Comparison of ENCODE assay signal across 22 cellular contexts in genomic region chr15:68083463-68083862, GRCh38. TPM values are rescaled to one million over a fixed set of nuclear protein-coding genes. Genes with fewer than 3 reads are reported as not detected.
DNase-seq lines count a peak whose midpoint lies in the region; ATAC-seq, FAIRE-seq and TF ChIP-seq lines count a peak whose summit lies in the region.
"Had no signal": no experiment of that assay in that cellular context is flagged by ENCODE, and none has a peak within 500 bp of the region (broad histone marks: within the 10 kb centered on the region; RNA-seq: fewer than 3 reads in every experiment).

No MANE protein-coding gene starts in this region.

- H3K4me3 Mint-ChIP-seq in astrocyte (ENCODE audit: unreplicated experiment) (no peak overlapping the region), T-helper 17 cell (no peak overlapping the region)
- H3K4me3 Mint-ChIP-seq: GM23338 had no signal

- no peaks in the 10 kb centered on the region for H3K9me3 Mint-ChIP-seq in astrocyte (ENCODE audit: unreplicated experiment)
- H3K9me3 Mint-ChIP-seq: CD4-positive, alpha-beta memory T cell; GM23338 had no signal

- H3K4me1 Mint-ChIP-seq in astrocyte (ENCODE audit: low read depth, unreplicated experiment) = peaks cover 27% of the 10 kb centered on the region
- peaks cover 39% of the 10 kb centered on the region for H3K4me1 Mint-ChIP-seq in T-helper 17 cell

- WGBS in SK-N-SH (ENCODE audit: low lambda C conversion rate) = 93% methylated on average over 4 of the region's 4 CpGs

- CTCF ChIA-PET in SK-N-SH (lab: Yijun Ruan, JAX) = no interaction called here

- POLR2A ChIA-PET in SK-N-SH (lab: Yijun Ruan, JAX) = no interaction called here

- H3K36me3 Mint-ChIP-seq in astrocyte (ENCODE audit: low read depth, unreplicated experiment) (no peaks in the 10 kb centered on the region), T-helper 17 cell (ENCODE audit: low read depth) (peaks cover 3% of the 10 kb centered on the region)

- FAIRE-seq in astrocyte (lab: Jason Lieb, UNC) = no peak
- FAIRE-seq: GM12891, GM18507 had no signal

- peak overlapping the region; percentile 26 for H3K27ac Mint-ChIP-seq in astrocyte (ENCODE audit: unreplicated experiment)
- no peak overlapping the region for H3K27ac Mint-ChIP-seq in T-helper 17 cell
- H3K27ac Mint-ChIP-seq: CD4-positive, alpha-beta memory T cell had no signal

- TF ChIP-seq EP300 in SK-N-SH (IDR thresholded peaks at IDR 0.05; ENCODE audit: borderline replicate concordance in 1 of 2, low read depth in 1 of 2, low read length in 1 of 2) = no peak

- no peak overlapping the region for H3K4me2 ChIP-seq in SK-N-SH
- no peak overlapping the region for H3K4me2 ChIP-seq in astrocyte (ENCODE audit: low read length)
- H3K4me2 ChIP-seq: A549, GM23338 had no signal

- H4K20me1 ChIP-seq in SK-N-SH (ENCODE audit: insufficient read depth) = peaks cover 64% of the 10 kb centered on the region
- H4K20me1 ChIP-seq in astrocyte (ENCODE audit: insufficient read depth, low read length) = peaks cover 70% of the 10 kb centered on the region

- H3K9ac ChIP-seq in SK-N-SH = no peak overlapping the region
- H3K9ac ChIP-seq in astrocyte (ENCODE audit: low read length) = no peak overlapping the region

- H3K9me3 ChIP-seq in SK-N-SH (no peaks in the 10 kb centered on the region), astrocyte (ENCODE audit: insufficient read depth, low read depth, low read length) (no peaks in the 10 kb centered on the region), T-helper 17 cell (ENCODE audit: control insufficient read depth, low read length, poor library complexity, severe bottlenecking) (no peaks in the 10 kb centered on the region)
- H3K9me3 ChIP-seq: A549, HAP-1 had no signal

- TF ChIP-seq CTCF in SK-N-SH (IDR thresholded peaks at IDR 0.05) (no peak), astrocyte (IDR thresholded peaks at IDR 0.05; ENCODE audit: insufficient read depth, low read depth, low read length) (no peak)

- peaks cover 0 to under 1% of the 10 kb centered on the region in 2 experiments; a peak in 3 of 4 replicates for H3K4me1 ChIP-seq in SK-N-SH (ENCODE audit: control insufficient read depth in 1 of 2, insufficient read depth in 2 of 2, low read depth in 1 of 2, low read length in 1 of 2)
- no peaks in the 10 kb centered on the region for H3K4me1 ChIP-seq in astrocyte (ENCODE audit: insufficient read depth, low read length)

- no peaks in the 10 kb centered on the region for H3F3A ChIP-seq in SK-N-SH (replicated peaks; ENCODE audit: insufficient read depth)

- no peaks in the 10 kb centered on the region for H3K27me3 Mint-ChIP-seq in astrocyte (ENCODE audit: low read depth, unreplicated experiment)
- no peaks in the 10 kb centered on the region for H3K27me3 Mint-ChIP-seq in T-helper 17 cell
- H3K27me3 Mint-ChIP-seq: CD4-positive, alpha-beta memory T cell had no signal

- H3K27ac ChIP-seq in SK-N-SH (ENCODE audit: low read depth in 2 of 2, low read length in 1 of 2) (no peak overlapping the region), astrocyte (ENCODE audit: low read depth, low read length) (no peak overlapping the region)
- H3K27ac ChIP-seq: A549 had no signal

- H3K9me2 ChIP-seq in SK-N-SH = no peaks in the 10 kb centered on the region

- no peaks in the 10 kb centered on the region for H3K27me3 ChIP-seq in SK-N-SH (ENCODE audit: insufficient read depth)
- H3K27me3 ChIP-seq in astrocyte (ENCODE audit: insufficient read depth, low read length) = no peaks in the 10 kb centered on the region

- DNase-seq in SK-N-SH = no peak
- DNase-seq in NCI-H146 (lab: John Stamatoyannopoulos, UW) = peak; percentile 7
- no peak for DNase-seq in astrocyte (ENCODE audit: low read depth)
- no peak for DNase-seq in NAMALWA (ENCODE audit: low spot score)
- DNase-seq in T-helper 17 cell = no peak
- DNase-seq: 8988T; ACHN; AML-193; C1 segment of cervical spinal cord; Calu3; CD4-positive, alpha-beta memory T cell; COR-L47; DMS53; DMS79 treated with DMSO at 0.1 percent for 48 hours; GF-D8 had no signal

- no peak overlapping the region for H2AFZ ChIP-seq in SK-N-SH (ENCODE audit: low read depth)
- H2AFZ ChIP-seq in astrocyte (ENCODE audit: low read depth, low read length) = no peak overlapping the region
- H2AFZ ChIP-seq: GM23338 had no signal

- ATAC-seq in SK-N-SH treated with all-trans-retinoic acid at 6 μM for 48 hours (no peak), HG02610 (IDR thresholded peaks at IDR 0.05; ENCODE audit: unreplicated experiment) (no peak), T-helper 17 cell (no peak)
- ATAC-seq: A549, GM23338 had no signal

- H3K4me3 ChIP-seq in SK-N-SH (ENCODE audit: low read depth in 2 of 2, low read length in 1 of 2) (no peak overlapping the region), astrocyte (ENCODE audit: insufficient read depth, low read depth, low read length) (no peak overlapping the region)
- H3K4me3 ChIP-seq: A549, GM23338, HAP-1 had no signal

- H3K79me2 ChIP-seq in SK-N-SH (ENCODE audit: insufficient read depth) = peaks cover 97% of the 10 kb centered on the region
- peaks cover 89% of the 10 kb centered on the region for H3K79me2 ChIP-seq in astrocyte (ENCODE audit: insufficient read depth, low read length)

- peaks cover 19 to 33% of the 10 kb centered on the region in 2 experiments for H3K36me3 ChIP-seq in SK-N-SH (replicated peaks in 1 of 2; ENCODE audit: control insufficient read depth in 1 of 2, insufficient read depth in 2 of 2, low read length in 1 of 2)
- H3K36me3 ChIP-seq in astrocyte (ENCODE audit: insufficient read depth, low read length) = peaks cover 4% of the 10 kb centered on the region

- TF ChIP-seq RAD21 in SK-N-SH (IDR thresholded peaks at IDR 0.05; ENCODE audit: low read length) = no peak

TF ChIP-seq in SK-N-SH treated with all-trans-retinoic acid at 6 μM for 48 hours, 23 proteins besides CTCF, POLR2A, EP300 and RAD21:
- TF ChIP-seq ISL1 (CRISPR knock-in tag; IDR thresholded peaks at IDR 0.05) (0 out of 2 replicates have a peak, but pooled peaks have one; percentile 20), ARNTL (CRISPR knock-in tag; IDR thresholded peaks at IDR 0.05; ENCODE audit: borderline replicate concordance, low read depth) (no peak), TCF4 (CRISPR knock-in tag; IDR thresholded peaks at IDR 0.05; ENCODE audit: borderline replicate concordance) (peak; percentile 17; the same call in 1 of the 2 replicates), SNAI2 (CRISPR knock-in tag; IDR thresholded peaks at IDR 0.05) (no peak), ESRRG (CRISPR knock-in tag; IDR thresholded peaks at IDR 0.05) (no peak)
TF ChIP-seq in SK-N-SH treated with all-trans-retinoic acid at 6 μM for 48 hours: peak in this region for 2.

TF ChIP-seq in SK-N-SH, 30 proteins besides CTCF, POLR2A, EP300 and RAD21 (continues in another document):
- TF ChIP-seq NRF1 (IDR thresholded peaks at IDR 0.05; ENCODE audit: low read depth, low read length) = no peak
- TF ChIP-seq FOXJ3 (CRISPR knock-in tag; IDR thresholded peaks at IDR 0.05) = no peak
- no peak for TF ChIP-seq GABPA (IDR thresholded peaks at IDR 0.05; ENCODE audit: low read depth)
- no peak for TF ChIP-seq JUND (IDR thresholded peaks at IDR 0.05)
- TF ChIP-seq, protein P1, sequence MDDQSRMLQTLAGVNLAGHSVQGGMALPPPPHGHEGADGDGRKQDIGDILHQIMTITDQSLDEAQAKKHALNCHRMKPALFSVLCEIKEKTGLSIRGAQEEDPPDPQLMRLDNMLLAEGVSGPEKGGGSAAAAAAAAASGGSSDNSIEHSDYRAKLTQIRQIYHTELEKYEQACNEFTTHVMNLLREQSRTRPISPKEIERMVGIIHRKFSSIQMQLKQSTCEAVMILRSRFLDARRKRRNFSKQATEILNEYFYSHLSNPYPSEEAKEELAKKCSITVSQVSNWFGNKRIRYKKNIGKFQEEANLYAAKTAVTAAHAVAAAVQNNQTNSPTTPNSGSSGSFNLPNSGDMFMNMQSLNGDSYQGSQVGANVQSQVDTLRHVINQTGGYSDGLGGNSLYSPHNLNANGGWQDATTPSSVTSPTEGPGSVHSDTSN (IDR thresholded peaks at IDR 0.05) = no peak
- no peak for TF ChIP-seq SMC3 (IDR thresholded peaks at IDR 0.05; ENCODE audit: low read depth, low read length)
- TF ChIP-seq YY1 (IDR thresholded peaks at IDR 0.05; ENCODE audit: low read depth) = no peak
- TF ChIP-seq EZH2phosphoT487 (IDR thresholded peaks at IDR 0.05; ENCODE audit: borderline replicate concordance, low read depth) = no peak
- TF ChIP-seq SIN3A (IDR thresholded peaks at IDR 0.05; ENCODE audit: borderline replicate concordance, low read depth, low read length) = no peak
- TF ChIP-seq, protein P2, sequence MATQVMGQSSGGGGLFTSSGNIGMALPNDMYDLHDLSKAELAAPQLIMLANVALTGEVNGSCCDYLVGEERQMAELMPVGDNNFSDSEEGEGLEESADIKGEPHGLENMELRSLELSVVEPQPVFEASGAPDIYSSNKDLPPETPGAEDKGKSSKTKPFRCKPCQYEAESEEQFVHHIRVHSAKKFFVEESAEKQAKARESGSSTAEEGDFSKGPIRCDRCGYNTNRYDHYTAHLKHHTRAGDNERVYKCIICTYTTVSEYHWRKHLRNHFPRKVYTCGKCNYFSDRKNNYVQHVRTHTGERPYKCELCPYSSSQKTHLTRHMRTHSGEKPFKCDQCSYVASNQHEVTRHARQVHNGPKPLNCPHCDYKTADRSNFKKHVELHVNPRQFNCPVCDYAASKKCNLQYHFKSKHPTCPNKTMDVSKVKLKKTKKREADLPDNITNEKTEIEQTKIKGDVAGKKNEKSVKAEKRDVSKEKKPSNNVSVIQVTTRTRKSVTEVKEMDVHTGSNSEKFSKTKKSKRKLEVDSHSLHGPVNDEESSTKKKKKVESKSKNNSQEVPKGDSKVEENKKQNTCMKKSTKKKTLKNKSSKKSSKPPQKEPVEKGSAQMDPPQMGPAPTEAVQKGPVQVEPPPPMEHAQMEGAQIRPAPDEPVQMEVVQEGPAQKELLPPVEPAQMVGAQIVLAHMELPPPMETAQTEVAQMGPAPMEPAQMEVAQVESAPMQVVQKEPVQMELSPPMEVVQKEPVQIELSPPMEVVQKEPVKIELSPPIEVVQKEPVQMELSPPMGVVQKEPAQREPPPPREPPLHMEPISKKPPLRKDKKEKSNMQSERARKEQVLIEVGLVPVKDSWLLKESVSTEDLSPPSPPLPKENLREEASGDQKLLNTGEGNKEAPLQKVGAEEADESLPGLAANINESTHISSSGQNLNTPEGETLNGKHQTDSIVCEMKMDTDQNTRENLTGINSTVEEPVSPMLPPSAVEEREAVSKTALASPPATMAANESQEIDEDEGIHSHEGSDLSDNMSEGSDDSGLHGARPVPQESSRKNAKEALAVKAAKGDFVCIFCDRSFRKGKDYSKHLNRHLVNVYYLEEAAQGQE (IDR thresholded peaks at IDR 0.05; ENCODE audit: low read depth, low read length) = no peak
- TF ChIP-seq MXI1 (IDR thresholded peaks at IDR 0.05; ENCODE audit: low read depth, low read length) = no peak
- TF ChIP-seq RFX5 (IDR thresholded peaks at IDR 0.05; ENCODE audit: low read length) = no peak

RNA-seq across cellular contexts. Expression of gene PIAS1, which starts 29.3 kb away (rescaled TPM):
- 9.0 and 9.8 TPM in 2 replicates for polyA plus RNA-seq in SK-N-SH (2012; rRNA removed)
- polyA plus RNA-seq in SK-N-SH (2012; cell fraction: cytosol; rRNA removed) = 7.7 and 8.8 TPM in 2 replicates
- 30.9 and 32.1 TPM in 2 replicates for polyA plus RNA-seq in SK-N-SH (2012; cell fraction: nucleus; rRNA removed)
- total RNA-seq in astrocyte (30.2 and 32.0 TPM in 2 replicates), T-helper 17 cell (10 to 100 TPM; 76.7 to 81.9 TPM)
